In genomic region chr5:173472164-173472563, GRCh38 we compare ENCODE assay signal across 9 cellular contexts.
DNase-seq lines count a peak whose midpoint lies in the region; ATAC-seq, FAIRE-seq and TF ChIP-seq lines count a peak whose summit lies in the region.
"Had no signal": no experiment of that assay in that cellular context is flagged by ENCODE, and none has a peak within 500 bp of the region (broad histone marks: within the 10 kb centered on the region; RNA-seq: fewer than 3 reads in every experiment).

No MANE protein-coding gene starts in this region.

- peak overlapping the region; percentile 95 for H2BK5ac ChIP-seq in IMR-90 (ENCODE audit: low read depth, low read length, poor library complexity, severe bottlenecking)

- ATAC-seq in IMR-90 (ENCODE audit: low read depth) (peak; percentile 60), HepG2 (peak; percentile 93), HG02763 (IDR thresholded peaks at IDR 0.05; ENCODE audit: unreplicated experiment) (no peak)
- no peak for ATAC-seq in naive thymus-derived CD8-positive, alpha-beta T cell

- H3K27ac ChIP-seq in IMR-90 (ENCODE audit: insufficient read depth, low read length) (peak overlapping the region; percentile 51; the same call in 1 of the 2 replicates), HepG2 (ENCODE audit: extremely low read length, insufficient read depth, low read length) (no peak overlapping the region), testis (peak overlapping the region; percentile 73 to 78)
- H3K27ac ChIP-seq: cardiac muscle cell had no signal

- no peak overlapping the region for H3K14ac ChIP-seq in IMR-90 (replicated peaks; ENCODE audit: low read depth, low read length)

- H3K4me1 Mint-ChIP-seq in chondrocyte (ENCODE audit: low read depth): peaks cover 77% of the 10 kb centered on the region
- peaks cover 0 to 2% (median 0%) of the 10 kb centered on the region in 4 donors for H3K4me1 Mint-ChIP-seq in naive thymus-derived CD8-positive, alpha-beta T cell

- H3K27ac Mint-ChIP-seq in chondrocyte (ENCODE audit: unreplicated experiment): peak overlapping the region; percentile 99
- no peak overlapping the region for H3K27ac Mint-ChIP-seq in naive thymus-derived CD8-positive, alpha-beta T cell

- H3K27me3 Mint-ChIP-seq in chondrocyte (ENCODE audit: low read depth): no peaks in the 10 kb centered on the region
- peaks cover 2 to 7% (median 6%) of the 10 kb centered on the region in 5 donors for H3K27me3 Mint-ChIP-seq in naive thymus-derived CD8-positive, alpha-beta T cell

- H2AFZ ChIP-seq in IMR-90 (replicated peaks; ENCODE audit: low read length, poor library complexity) (no peak overlapping the region), HepG2 (ENCODE audit: low read length) (no peak overlapping the region)

- DNase-seq in IMR-90 (peak; percentile 99), chondrocyte (ENCODE audit: low spot score) (no peak), HepG2 (ENCODE audit: low spot score) (peak; percentile 90), testis (peak; percentile 93), T-helper 9 cell (no peak)
- no peak for DNase-seq in activated CD8-positive, alpha-beta memory T cell treated with anti-CD3 and anti-CD28 coated beads for 24 hours
- DNase-seq in naive thymus-derived CD8-positive, alpha-beta T cell: no peak

- H2BK20ac ChIP-seq in IMR-90 (ENCODE audit: low read depth, low read length): peak overlapping the region; percentile 97; the same call in 1 of the 2 replicates

- peak overlapping the region; percentile 86 for H4K91ac ChIP-seq in IMR-90 (ENCODE audit: insufficient read depth, low read depth, low read length)

- peaks cover 35% of the 10 kb centered on the region for H3K4me1 ChIP-seq in IMR-90 (ENCODE audit: control insufficient read depth, insufficient read depth, low read length)
- peaks cover 28% of the 10 kb centered on the region for H3K4me1 ChIP-seq in HepG2 (ENCODE audit: insufficient read depth, low read length)
- H3K4me1 ChIP-seq in testis: peaks cover 21% of the 10 kb centered on the region

- H3K4me3 ChIP-seq in IMR-90 (ENCODE audit: insufficient read depth, low read depth, low read length): no peak overlapping the region
- H3K4me3 ChIP-seq in HepG2 (replicated peaks in 1 of 3; ENCODE audit: insufficient read depth in 1 of 3, low read depth in 2 of 3, low read length in 3 of 3): no peak overlapping the region
- H3K4me3 ChIP-seq in testis: no peak overlapping the region
- H3K4me3 ChIP-seq: cardiac muscle cell had no signal

- H2BK15ac ChIP-seq in IMR-90 (ENCODE audit: low read depth, low read length): no peak overlapping the region

- TF ChIP-seq POLR2A in IMR-90 (IDR thresholded peaks at IDR 0.05; ENCODE audit: low read depth, low read length): no peak
- TF ChIP-seq POLR2A in HepG2 (IDR thresholded peaks at IDR 0.05; ENCODE audit: insufficient read depth in 1 of 2, low read depth in 2 of 2, low read length in 2 of 2): no peak
- no peak for TF ChIP-seq POLR2A in testis (IDR thresholded peaks at IDR 0.05)

- H2AK9ac ChIP-seq in IMR-90 (replicated peaks; ENCODE audit: low read depth, low read length, poor library complexity): no peak overlapping the region

- H4K20me1 ChIP-seq in IMR-90 (ENCODE audit: insufficient read depth, low read length) (no peaks in the 10 kb centered on the region), HepG2 (ENCODE audit: insufficient read depth, low read length) (no peaks in the 10 kb centered on the region)

- H3K23ac ChIP-seq in IMR-90 (ENCODE audit: low read depth, low read length): no peak overlapping the region

- peaks cover 7 to 22% of the 10 kb centered on the region in 2 experiments; a peak in 2 of 4 replicates for H3K79me1 ChIP-seq in IMR-90 (ENCODE audit: low read depth in 1 of 2, low read length in 2 of 2)

- no peaks in the 10 kb centered on the region for H3K36me3 ChIP-seq in IMR-90 (ENCODE audit: control insufficient read depth, insufficient read depth, low read length)
- H3K36me3 ChIP-seq in HepG2 (replicated peaks in 1 of 2; ENCODE audit: control insufficient read depth in 1 of 2, insufficient read depth in 2 of 2, low read length in 2 of 2): no peaks in the 10 kb centered on the region
- H3K36me3 ChIP-seq in testis (ENCODE audit: low read depth, missing control alignments): no peaks in the 10 kb centered on the region
- H3K36me3 ChIP-seq: cardiac muscle cell had no signal

- no peak overlapping the region for H3K9ac ChIP-seq in IMR-90 (ENCODE audit: low read depth, low read length)
- no peak overlapping the region for H3K9ac ChIP-seq in HepG2 (ENCODE audit: insufficient read depth, low read depth, low read length)

- no peaks in the 10 kb centered on the region for H3K36me3 Mint-ChIP-seq in chondrocyte (ENCODE audit: low read depth)
- H3K36me3 Mint-ChIP-seq in naive thymus-derived CD8-positive, alpha-beta T cell: no peaks in the 10 kb centered on the region

- no peak overlapping the region for H2AK5ac ChIP-seq in IMR-90 (ENCODE audit: low read depth, low read length)

- peak overlapping the region in 1 of 2 experiments; percentile 92; a peak in 2 of 4 replicates for H4K8ac ChIP-seq in IMR-90 (ENCODE audit: low read depth in 2 of 2, low read length in 2 of 2)

- peak overlapping the region; percentile 76; the same call in 1 of the 2 replicates for H3K56ac ChIP-seq in IMR-90 (ENCODE audit: extremely low read depth, insufficient read depth, low read length)

- dilution Hi-C loops in IMR-90 (cut with HindIII; ENCODE audit: low sequenced_read_pairs, unreplicated experiment): no loop called here

- peak; percentile 27; the same call in 1 of the 2 replicates for TF ChIP-seq RAD21 in IMR-90 (IDR thresholded peaks at IDR 0.05; ENCODE audit: low read length)
- no peak for TF ChIP-seq RAD21 in HepG2 (CRISPR knock-in tag; IDR thresholded peaks at IDR 0.05)

- peaks cover 8% of the 10 kb centered on the region for H3K9me3 Mint-ChIP-seq in chondrocyte (ENCODE audit: low read depth)
- H3K9me3 Mint-ChIP-seq in naive thymus-derived CD8-positive, alpha-beta T cell: no peaks in the 10 kb centered on the region

- TF ChIP-seq CTCF in IMR-90 (conservative IDR thresholded peaks at IDR 0.05; ENCODE audit: low read depth, low read length): no peak
- no peak for TF ChIP-seq CTCF in chondrocyte (IDR thresholded peaks at IDR 0.05)
- TF ChIP-seq CTCF in HepG2 (CRISPR knock-in tag; IDR thresholded peaks at IDR 0.05): no peak
- TF ChIP-seq CTCF in testis (IDR thresholded peaks at IDR 0.05): no peak

- CTCF ChIA-PET in IMR-90 (lab: Yijun Ruan, JAX): interaction anchor here (1.6 kb wide), 1 partner anchor 16 kb away, joined by 4 read pairs; no protein-coding TSS in a partner anchor
- CTCF ChIA-PET in HepG2 (lab: Yijun Ruan, JAX; ENCODE audit: low intra/inter-chr PET ratio, low total read pairs): no interaction called here

- H3K9me3 ChIP-seq in IMR-90 (ENCODE audit: control insufficient read depth, insufficient read depth, low read length) (no peaks in the 10 kb centered on the region), HepG2 (ENCODE audit: low read length) (no peaks in the 10 kb centered on the region), testis (no peaks in the 10 kb centered on the region)

- H3K9me1 ChIP-seq in IMR-90 (ENCODE audit: insufficient read depth, low read length): peaks cover 44% of the 10 kb centered on the region

- peak overlapping the region; percentile 92; the same call in 1 of the 2 replicates for H3K4ac ChIP-seq in IMR-90 (ENCODE audit: low read depth, low read length)

- in situ Hi-C loops in IMR-90 (cut with MboI; ENCODE audit: low sequenced_read_pairs) (no loop called here), HepG2 (cut with HindIII; ENCODE audit: extremely low pct_ligation_motif_present, low pct_unique_long_range_greater_than_20kb) (no loop called here)

- H3K18ac ChIP-seq in IMR-90 (ENCODE audit: low read depth, low read length): peak overlapping the region; percentile 73; the same call in 1 of the 2 replicates

- POLR2A ChIA-PET in IMR-90 (lab: Charles Lee; ENCODE audit: unreplicated experiment) (interaction anchor here (0.8 to 1.0 kb wide), 2 partner anchors 17 to 145 kb away, joined by 3 to 4 read pairs; no protein-coding TSS in a partner anchor), HepG2 (lab: Yijun Ruan, JAX) (interaction anchor here (0.6 to 1.2 kb wide), 3 partner anchors 20 to 141 kb away, joined by 3 to 5 read pairs (median 3); no protein-coding TSS in a partner anchor)
- POLR2A ChIA-PET in naive thymus-derived CD8-positive, alpha-beta T cell (lab: Charles Lee): no interaction called here

- WGBS in IMR-90 (ENCODE audit: extremely low coverage in 2 of 2, insufficient read length in 1 of 2), 2 experiments: 38% methylated on average over 1 of the region's 3 CpGs; no CpG with 5 or more reads in 1 of the 2 experiments
- WGBS in HepG2 (ENCODE audit: low lambda C conversion rate): 0% methylated on average over 3 of the region's 3 CpGs
- 44 to 49% methylated on average over 3 of the region's 3 CpGs for WGBS in testis, 2 donors

- peak; percentile 72 for FAIRE-seq in HepG2 (lab: Jason Lieb, UNC)

- H3K4me3 Mint-ChIP-seq in chondrocyte (ENCODE audit: unreplicated experiment): no peak overlapping the region
- H3K4me3 Mint-ChIP-seq in naive thymus-derived CD8-positive, alpha-beta T cell: no peak overlapping the region

- H2BK120ac ChIP-seq in IMR-90 (ENCODE audit: low read depth, low read length): peak overlapping the region; percentile 92

- H4K5ac ChIP-seq in IMR-90 (ENCODE audit: low read depth, low read length): peak overlapping the region; percentile 22; the same call in 1 of the 2 replicates

- H3K27me3 ChIP-seq in IMR-90 (ENCODE audit: control insufficient read depth, insufficient read depth, low read length): no peaks in the 10 kb centered on the region
- peaks cover 0 to 26% of the 10 kb centered on the region in 2 experiments; a peak in 1 of 5 replicates for H3K27me3 ChIP-seq in HepG2 (ENCODE audit: control insufficient read depth in 1 of 2, insufficient read depth in 2 of 2, low read length in 2 of 2)
- H3K27me3 ChIP-seq in testis: no peaks in the 10 kb centered on the region
- H3K27me3 ChIP-seq: cardiac muscle cell had no signal

- BruUV-seq in IMR-90 (replicated peaks; lab: Mats Ljungman, UMichigan): no TSS peak
- no TSS peak for BruUV-seq in HepG2 (replicated peaks; lab: Mats Ljungman, UMichigan)

- H3K4me2 ChIP-seq in IMR-90 (ENCODE audit: low read depth, low read length): no peak overlapping the region; the same call in 1 of the 2 replicates
- peak overlapping the region; percentile 19 for H3K4me2 ChIP-seq in HepG2 (ENCODE audit: low read depth, low read length)

- no peaks in the 10 kb centered on the region for H3K79me2 ChIP-seq in HepG2 (ENCODE audit: insufficient read depth, low read length)

- 0 out of 4 replicates have a peak, but pooled peaks of 1 of the 2 experiments have one; percentile 25 for TF ChIP-seq EP300 in HepG2 (IDR thresholded peaks at IDR 0.05; ENCODE audit: low read depth in 2 of 2, low read length in 2 of 2)
- peak; percentile 49 for TF ChIP-seq EP300 in HepG2 (CRISPR knock-in tag; IDR thresholded peaks at IDR 0.05; ENCODE audit: borderline replicate concordance)

- intact Hi-C loops in IMR-90 (cut with micrococcal nuclease) (loop anchor here (1.0 kb wide), 1 partner anchor 144 kb away; the partner anchor contains the start of gene STC2), HepG2 (cut with micrococcal nuclease; ENCODE audit: unreplicated experiment) (no loop called here), testis (cut with DNase I; ENCODE audit: low total_unique reads) (no loop called here)

TF ChIP-seq in IMR-90, 13 proteins besides CTCF, POLR2A, EP300 and RAD21 (continues in another document):
- TF ChIP-seq MAFK (IDR thresholded peaks at IDR 0.05; ENCODE audit: low read depth, low read length): no peak

Comparison
In these comparisons a context has a peak if more than half of its experiments do, and no peak if none do; other contexts are left out.
1. ATAC-seq: peak in IMR-90 (single experiment) and HepG2 (single experiment); none in HG02763 (single experiment) and naive thymus-derived CD8-positive, alpha-beta T cell (0 of 2).
2. DNase-seq: peak in IMR-90 (single experiment), HepG2 (single experiment) and testis (single experiment); none in chondrocyte (single experiment), activated CD8-positive, alpha-beta memory T cell treated with anti-CD3 and anti-CD28 coated beads for 24 hours (single experiment), T-helper 9 cell (single experiment) and naive thymus-derived CD8-positive, alpha-beta T cell (0 of 10).